Comparison of ENCODE assay signal across 18 cellular contexts in the genomic region with DNA sequence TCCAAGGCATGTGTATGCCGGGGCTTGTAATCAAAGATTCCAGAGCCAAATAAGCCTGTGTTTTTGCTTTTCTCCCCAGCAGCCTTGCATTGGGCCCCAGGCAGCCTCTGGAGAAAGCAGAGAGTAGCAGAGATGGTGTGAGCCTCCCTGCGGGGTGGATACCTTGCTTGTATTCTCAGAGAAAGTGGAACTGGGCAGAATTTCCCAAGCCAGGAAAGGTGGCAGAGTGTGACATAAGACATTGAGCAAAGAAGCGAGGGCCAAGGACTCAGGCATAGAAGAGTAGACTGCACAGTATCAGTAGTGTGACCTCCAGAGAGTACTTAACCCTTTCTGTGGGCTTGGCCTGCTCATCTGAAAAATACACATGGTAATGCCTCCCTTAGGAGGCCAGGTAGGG. TPM values are rescaled to one million over a fixed set of nuclear protein-coding genes. Genes with fewer than 3 reads are reported as not detected.
DNase-seq lines count a peak whose midpoint lies in the region; ATAC-seq and TF ChIP-seq lines count a peak whose summit lies in the region.
"Had no signal": no experiment of that assay in that cellular context is flagged by ENCODE, and none has a peak within 500 bp of the region (broad histone marks: within the 10 kb centered on the region; RNA-seq: fewer than 3 reads in every experiment).

No MANE protein-coding gene starts in this region.

- H3K27ac ChIP-seq in CD8-positive, alpha-beta T cell (ENCODE audit: low read depth, low read length) = no peak overlapping the region
- peak overlapping the region; percentile 46 for H3K27ac ChIP-seq in skeletal muscle tissue (ENCODE audit: low read depth, low read length)
- H3K27ac ChIP-seq in mesendoderm (ENCODE audit: low read depth, low read length) = no peak overlapping the region
- peak overlapping the region in 1 of 4 donors; percentile 88 for H3K27ac ChIP-seq in Peyer's patch
- H3K27ac ChIP-seq: GM23248 had no signal

- intact Hi-C loops in CD8-positive, alpha-beta T cell (cut with DNase I, micrococcal nuclease) = no loop called here
- intact Hi-C loops in activated B cell treated with CpG ODN at 0.5 μM for 24 hours (cut with micrococcal nuclease) = loop anchor here (5.0 kb wide), 1 partner anchor 101 kb away; no protein-coding TSS in a partner anchor

- no peaks in the 10 kb centered on the region for H3K79me1 ChIP-seq in mesendoderm (ENCODE audit: low read length)

- H3K18ac ChIP-seq in mesendoderm (ENCODE audit: low read length) = no peak overlapping the region

- H3K27ac Mint-ChIP-seq in CD8-positive, alpha-beta T cell = peak overlapping the region; percentile 22
- H3K27ac Mint-ChIP-seq in activated B cell treated with CpG ODN at 0.5 μM for 24 hours = no peak overlapping the region
- no peak overlapping the region for H3K27ac Mint-ChIP-seq in mesothelial cell of epicardium
- no peak overlapping the region for H3K27ac Mint-ChIP-seq in activated CD4-positive, alpha-beta memory T cell treated with anti-CD3 and anti-CD28 coated beads, Interleukin-2, amount 10 ng/mL, durations not matched to agents 7 days and 5 days
- H3K27ac Mint-ChIP-seq: activated CD4-positive, alpha-beta T cell treated with anti-CD3 and anti-CD28 coated beads for 36 hours had no signal

- H3K4me2 ChIP-seq in mesendoderm (ENCODE audit: low read length) = no peak overlapping the region

- no peak overlapping the region for H2BK5ac ChIP-seq in mesendoderm (ENCODE audit: low read length)

- peaks cover 16% of the 10 kb centered on the region for H3K4me1 Mint-ChIP-seq in CD8-positive, alpha-beta T cell (ENCODE audit: low read depth)
- peaks cover 28% of the 10 kb centered on the region for H3K4me1 Mint-ChIP-seq in activated B cell treated with CpG ODN at 0.5 μM for 24 hours
- peaks cover 30% of the 10 kb centered on the region for H3K4me1 Mint-ChIP-seq in mesothelial cell of epicardium
- H3K4me1 Mint-ChIP-seq in activated CD4-positive, alpha-beta memory T cell treated with anti-CD3 and anti-CD28 coated beads, Interleukin-2, amount 10 ng/mL, durations not matched to agents 7 days and 5 days = peaks cover 18% of the 10 kb centered on the region

- no peak for DNase-seq in CD8-positive, alpha-beta T cell
- no peak for DNase-seq in activated B cell treated with CpG ODN at 0.5 μM for 24 hours
- no peak for DNase-seq in mesothelial cell of epicardium (ENCODE audit: low spot score in 2 of 2, unreplicated experiment in 2 of 2)
- no peak for DNase-seq in mesendoderm
- DNase-seq in activated CD4-positive, alpha-beta memory T cell treated with anti-CD3 and anti-CD28 coated beads, Interleukin-2, amount 10 ng/mL, durations not matched to agents 7 days and 5 days = no peak
- no peak for DNase-seq in Peyer's patch
- DNase-seq: activated CD4-positive, alpha-beta T cell treated with anti-CD3 and anti-CD28 coated beads for 36 hours; activated effector memory CD4-positive, alpha-beta T cell treated with Interleukin-2 at 50 U/mL for 16 hours; Caco-2; effector CD4-positive, alpha-beta T cell; esophagus squamous epithelium; GM23248; left lung; NCI-H187 treated with DMSO at 0.1 percent for 48 hours; NCI-H226 had no signal

- TF ChIP-seq CTCF in CD8-positive, alpha-beta T cell (IDR thresholded peaks at IDR 0.05) = no peak
- no peak for TF ChIP-seq CTCF in activated B cell treated with CpG ODN at 0.5 μM for 24 hours (IDR thresholded peaks at IDR 0.05)
- no peak for TF ChIP-seq CTCF in mesothelial cell of epicardium (IDR thresholded peaks at IDR 0.05; ENCODE audit: unreplicated experiment)
- TF ChIP-seq CTCF in Peyer's patch (IDR thresholded peaks at IDR 0.05) = no peak

- no peak overlapping the region for H2BK120ac ChIP-seq in mesendoderm (ENCODE audit: low read depth, low read length)

- H2AK5ac ChIP-seq in mesendoderm (ENCODE audit: low read length) = no peak overlapping the region

- POLR2A ChIA-PET in CD8-positive, alpha-beta T cell (lab: Charles Lee) = interaction anchor here (0.7 kb wide), 1 partner anchor 595 kb away, joined by 4 read pairs; no protein-coding TSS in a partner anchor
- POLR2A ChIA-PET in activated B cell treated with CpG ODN at 0.5 μM for 24 hours (lab: Charles Lee) = no interaction called here
- POLR2A ChIA-PET in activated CD4-positive, alpha-beta memory T cell treated with anti-CD3 and anti-CD28 coated beads, Interleukin-2, amount 10 ng/mL, durations not matched to agents 7 days and 5 days (lab: Charles Lee) = no interaction called here

- ATAC-seq in CD8-positive, alpha-beta T cell = no peak
- ATAC-seq in activated B cell treated with CpG ODN at 0.5 μM for 24 hours (ENCODE audit: low read depth) (no peak), GM21786 (IDR thresholded peaks at IDR 0.05; ENCODE audit: unreplicated experiment) (no peak)
- ATAC-seq: activated CD4-positive, alpha-beta T cell treated with anti-CD3 and anti-CD28 coated beads for 36 hours; left lung had no signal

- no peak overlapping the region for H3K4me3 ChIP-seq in CD8-positive, alpha-beta T cell (ENCODE audit: low read depth, low read length)
- no peak overlapping the region for H3K4me3 ChIP-seq in skeletal muscle tissue (ENCODE audit: low read length in 3 of 3)
- H3K4me3 ChIP-seq in mesendoderm (ENCODE audit: low read length) = no peak overlapping the region
- H3K4me3 ChIP-seq in Peyer's patch = no peak overlapping the region
- H3K4me3 ChIP-seq: esophagus squamous epithelium, GM23248, left lung, prostate gland had no signal

- no CpG with 5 or more reads among the region's 3 CpGs for WGBS in mesendoderm (ENCODE audit: extremely low coverage, insufficient coverage, low lambda C conversion rate)

- CTCF ChIA-PET in CD8-positive, alpha-beta T cell (lab: Charles Lee) = no interaction called here
- CTCF ChIA-PET in activated B cell treated with CpG ODN at 0.5 μM for 24 hours (lab: Charles Lee) = no interaction called here
- CTCF ChIA-PET in activated CD4-positive, alpha-beta memory T cell treated with anti-CD3 and anti-CD28 coated beads, Interleukin-2, amount 10 ng/mL, durations not matched to agents 7 days and 5 days (lab: Charles Lee) = no interaction called here

- H3K4me1 ChIP-seq in CD8-positive, alpha-beta T cell (ENCODE audit: insufficient read depth, low read length) = peaks cover 13% of the 10 kb centered on the region
- H3K4me1 ChIP-seq in skeletal muscle tissue (ENCODE audit: control insufficient read depth in 3 of 3, insufficient read depth in 3 of 3, low read length in 3 of 3) (peaks cover 37 to 52% (median 43%) of the 10 kb centered on the region in 3 donors), mesendoderm (ENCODE audit: control insufficient read depth, low read depth, low read length) (peaks cover 2% of the 10 kb centered on the region), Peyer's patch (peaks cover 0 to 29% (median 4%) of the 10 kb centered on the region in 4 donors)

- H3K36me3 ChIP-seq in CD8-positive, alpha-beta T cell (ENCODE audit: insufficient read depth, low read length) = no peaks in the 10 kb centered on the region
- no peaks in the 10 kb centered on the region for H3K36me3 ChIP-seq in skeletal muscle tissue (ENCODE audit: control insufficient read depth in 3 of 3, insufficient read depth in 3 of 3, low read length in 3 of 3)
- H3K36me3 ChIP-seq in mesendoderm (ENCODE audit: control insufficient read depth, insufficient read depth, low read length) = no peaks in the 10 kb centered on the region
- H3K36me3 ChIP-seq in Peyer's patch = no peaks in the 10 kb centered on the region
- H3K36me3 ChIP-seq: left lung, prostate gland had no signal

- peaks cover 11% of the 10 kb centered on the region for H3K27me3 Mint-ChIP-seq in CD8-positive, alpha-beta T cell (ENCODE audit: low read depth)
- H3K27me3 Mint-ChIP-seq in activated B cell treated with CpG ODN at 0.5 μM for 24 hours (no peaks in the 10 kb centered on the region), mesothelial cell of epicardium (ENCODE audit: low read depth) (peaks cover 11% of the 10 kb centered on the region)
- H3K27me3 Mint-ChIP-seq in activated CD4-positive, alpha-beta memory T cell treated with anti-CD3 and anti-CD28 coated beads, Interleukin-2, amount 10 ng/mL, durations not matched to agents 7 days and 5 days = peaks cover 17% of the 10 kb centered on the region

- no peaks in the 10 kb centered on the region for H3K9me3 Mint-ChIP-seq in CD8-positive, alpha-beta T cell
- H3K9me3 Mint-ChIP-seq in activated B cell treated with CpG ODN at 0.5 μM for 24 hours (no peaks in the 10 kb centered on the region), mesothelial cell of epicardium (no peaks in the 10 kb centered on the region)
- no peaks in the 10 kb centered on the region for H3K9me3 Mint-ChIP-seq in activated CD4-positive, alpha-beta memory T cell treated with anti-CD3 and anti-CD28 coated beads, Interleukin-2, amount 10 ng/mL, durations not matched to agents 7 days and 5 days

- no peak for TF ChIP-seq POLR2A in Peyer's patch (IDR thresholded peaks at IDR 0.05)

- H3K4me3 Mint-ChIP-seq in CD8-positive, alpha-beta T cell = peak overlapping the region; percentile 45
- H3K4me3 Mint-ChIP-seq in activated B cell treated with CpG ODN at 0.5 μM for 24 hours = peak overlapping the region; percentile 4
- H3K4me3 Mint-ChIP-seq in mesothelial cell of epicardium = peak overlapping the region; percentile 22
- no peak overlapping the region for H3K4me3 Mint-ChIP-seq in activated CD4-positive, alpha-beta memory T cell treated with anti-CD3 and anti-CD28 coated beads, Interleukin-2, amount 10 ng/mL, durations not matched to agents 7 days and 5 days
- H3K4me3 Mint-ChIP-seq: activated CD4-positive, alpha-beta T cell treated with anti-CD3 and anti-CD28 coated beads for 36 hours had no signal

- no peak overlapping the region for H3K56ac ChIP-seq in mesendoderm (ENCODE audit: low read length)

- no peaks in the 10 kb centered on the region for H3K27me3 ChIP-seq in CD8-positive, alpha-beta T cell (ENCODE audit: insufficient read depth, low read length)
- H3K27me3 ChIP-seq in skeletal muscle tissue (ENCODE audit: control insufficient read depth in 3 of 3, insufficient read depth in 3 of 3, low read length in 3 of 3) (no peaks in the 10 kb centered on the region), mesendoderm (ENCODE audit: insufficient read depth, low read length, poor library complexity) (no peaks in the 10 kb centered on the region), Peyer's patch (no peaks in the 10 kb centered on the region)
- H3K27me3 ChIP-seq: esophagus squamous epithelium, left lung had no signal

- no peak overlapping the region for H3K4ac ChIP-seq in mesendoderm (ENCODE audit: low read depth, low read length)

- H3K36me3 Mint-ChIP-seq in CD8-positive, alpha-beta T cell = no peaks in the 10 kb centered on the region
- H3K36me3 Mint-ChIP-seq in activated B cell treated with CpG ODN at 0.5 μM for 24 hours (ENCODE audit: low read depth) = no peaks in the 10 kb centered on the region
- H3K36me3 Mint-ChIP-seq in mesothelial cell of epicardium = no peaks in the 10 kb centered on the region
- H3K36me3 Mint-ChIP-seq in activated CD4-positive, alpha-beta memory T cell treated with anti-CD3 and anti-CD28 coated beads, Interleukin-2, amount 10 ng/mL, durations not matched to agents 7 days and 5 days (ENCODE audit: low read depth) = no peaks in the 10 kb centered on the region

- no peak overlapping the region for H3K9ac ChIP-seq in skeletal muscle tissue (ENCODE audit: low read depth in 1 of 3, low read length in 3 of 3)
- no peak overlapping the region for H3K9ac ChIP-seq in mesendoderm (ENCODE audit: low read length)
- H3K9ac ChIP-seq: GM23248 had no signal

- no peak overlapping the region for H2BK15ac ChIP-seq in mesendoderm (replicated peaks; ENCODE audit: low read depth)

- H3K23ac ChIP-seq in mesendoderm (ENCODE audit: low read length) = no peak overlapping the region

- H3K9me3 ChIP-seq in CD8-positive, alpha-beta T cell (ENCODE audit: low read length) = no peaks in the 10 kb centered on the region
- no peaks in the 10 kb centered on the region for H3K9me3 ChIP-seq in skeletal muscle tissue (ENCODE audit: control insufficient read depth in 3 of 3, low read length in 3 of 3)
- H3K9me3 ChIP-seq in Peyer's patch = no peaks in the 10 kb centered on the region
- H3K9me3 ChIP-seq: Caco-2, esophagus squamous epithelium, left lung, prostate gland had no signal

- no peaks in the 10 kb centered on the region for H3K79me2 ChIP-seq in mesendoderm (ENCODE audit: control insufficient read depth, insufficient read depth, low read length)

- no peak overlapping the region for H4K5ac ChIP-seq in mesendoderm (ENCODE audit: low read length)

- no peak overlapping the region for H4K8ac ChIP-seq in mesendoderm (ENCODE audit: low read depth, low read length)

RNA-seq across cellular contexts. Expression of a gene that starts 1.6 kb away (rescaled TPM):
- total RNA-seq in CD8-positive, alpha-beta T cell = 1 to 10 TPM; 1.7 to 3.2 TPM
- total RNA-seq in activated B cell treated with CpG ODN at 0.5 μM for 24 hours = 21.9 and 26.5 TPM in 2 replicates
- total RNA-seq in mesothelial cell of epicardium = 106 to 114 TPM (median 109 TPM) in 3 replicates
- 342 TPM for total RNA-seq in skeletal muscle tissue
- polyA plus RNA-seq in mesendoderm (2013, experiment 1 of 2) = 12.4 TPM
- polyA plus RNA-seq in mesendoderm (2013, experiment 2 of 2) = 13.0 TPM
- 1 to 10 TPM; 5.8 to 6.0 TPM for total RNA-seq in activated CD4-positive, alpha-beta memory T cell treated with anti-CD3 and anti-CD28 coated beads, Interleukin-2, amount 10 ng/mL, durations not matched to agents 7 days and 5 days
- total RNA-seq in Peyer's patch = 100 to 1,000 TPM; 364 to 571 (median 480) TPM
